Comparison of ENCODE assay signal across 11 cellular contexts in genomic region chr10:13614530-13615332, GRCh38. TPM values are rescaled to one million over a fixed set of nuclear protein-coding genes. Genes with fewer than 3 reads are reported as not detected.
DNase-seq lines count a peak whose midpoint lies in the region; ATAC-seq, FAIRE-seq and TF ChIP-seq lines count a peak whose summit lies in the region.
"Had no signal": no experiment of that assay in that cellular context is flagged by ENCODE, and none has a peak within 500 bp of the region (broad histone marks: within the 10 kb centered on the region; RNA-seq: fewer than 3 reads in every experiment).

No MANE protein-coding gene starts in this region.

- H3K9ac ChIP-seq in SK-N-SH, result peak overlapping the region; percentile 43; the same call in 1 of the 2 replicates

- peak overlapping the region; percentile 50 for H3K4me2 ChIP-seq in SK-N-SH

- TF ChIP-seq EP300 in SK-N-SH (IDR thresholded peaks at IDR 0.05; ENCODE audit: borderline replicate concordance in 1 of 2, low read depth in 1 of 2, low read length in 1 of 2), result 0 out of 4 replicates have a peak, but pooled peaks of 1 of the 2 experiments have one; percentile 52

- peaks cover 49 to 67% of the 10 kb centered on the region in 2 experiments for H3K36me3 ChIP-seq in SK-N-SH (replicated peaks in 1 of 2; ENCODE audit: control insufficient read depth in 1 of 2, insufficient read depth in 2 of 2, low read length in 1 of 2)

- H4K20me1 ChIP-seq in SK-N-SH (ENCODE audit: insufficient read depth), result no peaks in the 10 kb centered on the region

- no peak for DNase-seq in GM19239 (ENCODE audit: insufficient read length, low spot score)
- peak; percentile 53 for DNase-seq in SK-N-SH
- peak; percentile 44 for DNase-seq in fibroblast of pulmonary artery (ENCODE audit: low read depth)
- DNase-seq in omental fat pad (ENCODE audit: low spot score), result no peak
- DNase-seq in NCI-H1105 treated with DMSO at 0.1 percent for 48 hours (lab: John Stamatoyannopoulos, UW), result no peak
- DNase-seq in NCI-H1417 (lab: John Stamatoyannopoulos, UW), result no peak
- DNase-seq in NCI-H1694 treated with DMSO at 0.1 percent for 48 hours (lab: John Stamatoyannopoulos, UW), result no peak
- no peak for DNase-seq in NCI-H2227 treated with DMSO at 0.1 percent for 48 hours (lab: John Stamatoyannopoulos, UW)
- DNase-seq: HCEC 1CT, heart left ventricle had no signal

- H3F3A ChIP-seq in SK-N-SH (replicated peaks; ENCODE audit: insufficient read depth), result peaks cover 31% of the 10 kb centered on the region

- peak; percentile 32 for ATAC-seq in omental fat pad (ENCODE audit: low FRiP score)
- ATAC-seq: heart left ventricle had no signal

- no peak overlapping the region for H3K4me3 ChIP-seq in SK-N-SH (ENCODE audit: low read depth in 2 of 2, low read length in 1 of 2)
- no peak overlapping the region for H3K4me3 ChIP-seq in fibroblast of pulmonary artery (replicated peaks; ENCODE audit: low read depth, low read length)
- H3K4me3 ChIP-seq: heart left ventricle had no signal

- TF ChIP-seq CTCF in SK-N-SH (IDR thresholded peaks at IDR 0.05), result peak; percentile 39
- no peak for TF ChIP-seq CTCF in fibroblast of pulmonary artery (IDR thresholded peaks at IDR 0.05; ENCODE audit: low read length, missing control alignments)
- no peak for TF ChIP-seq CTCF in omental fat pad (IDR thresholded peaks at IDR 0.05)

- no peaks in the 10 kb centered on the region for H3K79me2 ChIP-seq in SK-N-SH (ENCODE audit: insufficient read depth)

- CTCF ChIA-PET in SK-N-SH (lab: Yijun Ruan, JAX), result interaction anchor here (1.0 to 2.2 kb wide), 6 partner anchors 9 to 78 kb away, joined by 3 to 15 read pairs (median 8); no protein-coding TSS in a partner anchor

- POLR2A ChIA-PET in SK-N-SH (lab: Yijun Ruan, JAX), result no interaction called here

- H3K27me3 ChIP-seq in SK-N-SH (ENCODE audit: insufficient read depth), result no peaks in the 10 kb centered on the region
- H3K27me3 ChIP-seq: heart left ventricle had no signal

- TF ChIP-seq RAD21 in SK-N-SH (IDR thresholded peaks at IDR 0.05; ENCODE audit: low read length), result no peak

- WGBS in SK-N-SH (ENCODE audit: low lambda C conversion rate), result 26% methylated on average over 7 of the region's 8 CpGs

- FAIRE-seq in GM19239 (lab: Jason Lieb, UNC), result peak; percentile 23

- peak overlapping the region; percentile 68 to 89 for H3K27ac ChIP-seq in SK-N-SH (ENCODE audit: low read depth in 2 of 2, low read length in 1 of 2)
- H3K27ac ChIP-seq: heart left ventricle, HL-60 had no signal

- H3K9me2 ChIP-seq in SK-N-SH, result no peaks in the 10 kb centered on the region

- H3K9me3 ChIP-seq in SK-N-SH, result no peaks in the 10 kb centered on the region
- H3K9me3 ChIP-seq: heart left ventricle had no signal

- H2AFZ ChIP-seq in SK-N-SH (ENCODE audit: low read depth), result no peak overlapping the region

- peaks cover 6 to 36% of the 10 kb centered on the region in 2 experiments for H3K4me1 ChIP-seq in SK-N-SH (ENCODE audit: control insufficient read depth in 1 of 2, insufficient read depth in 2 of 2, low read depth in 1 of 2, low read length in 1 of 2)

TF ChIP-seq in SK-N-SH, 30 proteins besides CTCF, POLR2A, EP300 and RAD21:
- peak; percentile 35; the same call in 1 of the 2 replicates for TF ChIP-seq FOSL2 (IDR thresholded peaks at IDR 0.05; ENCODE audit: borderline replicate concordance, low read depth)
- TF ChIP-seq FOXJ3 (CRISPR knock-in tag; IDR thresholded peaks at IDR 0.05), result no peak
- peak; percentile 74 for TF ChIP-seq TEAD4 (IDR thresholded peaks at IDR 0.05; ENCODE audit: borderline replicate concordance, insufficient read depth)
- TF ChIP-seq PBX3 (IDR thresholded peaks at IDR 0.05), result peak; percentile 95
- no peak for TF ChIP-seq USF2 (IDR thresholded peaks at IDR 0.05; ENCODE audit: borderline replicate concordance, low read depth, low read length)
- peak; percentile 12; the same call in 1 of the 2 replicates for TF ChIP-seq YY1 (IDR thresholded peaks at IDR 0.05; ENCODE audit: low read depth)
- TF ChIP-seq ELF1 (IDR thresholded peaks at IDR 0.05), result no peak
- 0 out of 2 replicates have a peak, but pooled peaks have one; percentile 35 for TF ChIP-seq NFIC (IDR thresholded peaks at IDR 0.05; ENCODE audit: borderline replicate concordance)
- TF ChIP-seq REST (IDR thresholded peaks at IDR 0.05; ENCODE audit: low read depth, low read length), result no peak
- no peak for TF ChIP-seq FOXM1 (IDR thresholded peaks at IDR 0.05; ENCODE audit: low read depth)
- TF ChIP-seq CHD2 (IDR thresholded peaks at IDR 0.05; ENCODE audit: low read length, partially characterized antibody), result peak; percentile 44
- TF ChIP-seq GABPA (IDR thresholded peaks at IDR 0.05; ENCODE audit: low read depth), result no peak
- TF ChIP-seq POLR2AphosphoS5 (IDR thresholded peaks at IDR 0.05; ENCODE audit: low read depth, low read length), result 0 out of 2 replicates have a peak, but pooled peaks have one; percentile 44
- peak; percentile 9; the same call in 1 of the 2 replicates for TF ChIP-seq RXRA (IDR thresholded peaks at IDR 0.05; ENCODE audit: borderline replicate concordance, low read depth)
- peak; percentile 73 for TF ChIP-seq GATA2 (CRISPR knock-in tag; IDR thresholded peaks at IDR 0.05)
- TF ChIP-seq JUND (IDR thresholded peaks at IDR 0.05), result peak; percentile 28; the same call in 1 of the 2 replicates
- TF ChIP-seq NRF1 (IDR thresholded peaks at IDR 0.05; ENCODE audit: low read depth, low read length), result no peak
- TF ChIP-seq TCF12 (IDR thresholded peaks at IDR 0.05), result peak; percentile 75
- TF ChIP-seq SIN3A (IDR thresholded peaks at IDR 0.05; ENCODE audit: borderline replicate concordance, low read depth, low read length), result peak; percentile 54; the same call in 1 of the 2 replicates
- peak; percentile 50; the same call in 1 of the 2 replicates for TF ChIP-seq RCOR1 (IDR thresholded peaks at IDR 0.05; ENCODE audit: low read length)

RNA-seq across cellular contexts. Expression of gene PRPF18, which starts 28.0 kb away (rescaled TPM):
- polyA plus RNA-seq in SK-N-SH (2012; rRNA removed), result 12.1 and 13.8 TPM in 2 replicates
- 20.0 and 32.2 TPM in 2 replicates for polyA plus RNA-seq in SK-N-SH (2012; cell fraction: cytosol; rRNA removed)
- 4.4 and 6.7 TPM in 2 replicates for polyA plus RNA-seq in SK-N-SH (2012; cell fraction: nucleus; rRNA removed)
- total RNA-seq in omental fat pad, result 10 to 100 TPM; 21.2 to 32.9 (median 25.3) TPM

Comparison
In these comparisons a context has a peak if more than half of its experiments do, and no peak if none do; other contexts are left out.
1. DNase-seq: peak in SK-N-SH (single experiment) and fibroblast of pulmonary artery (single experiment); none in GM19239 (single experiment), omental fat pad (single experiment), NCI-H1105 treated with DMSO at 0.1 percent for 48 hours (single experiment), NCI-H1417 (0 of 3), NCI-H1694 treated with DMSO at 0.1 percent for 48 hours (single experiment) and NCI-H2227 treated with DMSO at 0.1 percent for 48 hours (single experiment).